ENCODE assay signal across 2 cellular contexts in the genomic region with DNA sequence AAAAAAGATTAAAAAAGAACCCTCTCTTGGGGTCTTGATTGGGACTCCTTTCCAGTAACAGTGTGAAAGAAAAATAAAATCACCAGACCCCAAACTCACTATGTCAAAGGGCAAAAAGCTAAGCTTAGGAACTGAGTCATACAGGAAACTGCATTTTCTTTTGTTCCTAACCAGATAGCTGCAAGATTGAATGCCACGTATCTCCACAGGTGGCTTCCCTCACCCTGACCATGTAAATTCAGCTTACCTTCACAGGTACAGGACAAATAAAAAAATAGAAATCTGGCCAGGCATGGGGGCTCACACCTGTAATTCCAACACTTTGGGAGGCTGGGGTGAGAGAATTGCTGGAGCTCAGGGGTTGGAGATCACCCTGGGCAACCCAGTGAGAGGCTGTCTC.
TF ChIP-seq lines count a peak whose summit lies in the region.

No MANE protein-coding gene starts in this region.

TF ChIP-seq in SK-N-SH, 30 proteins besides CTCF, POLR2A, EP300 and RAD21:
- no peak for TF ChIP-seq YY1 (IDR thresholded peaks at IDR 0.05; ENCODE audit: low read depth)
- TF ChIP-seq, protein P1, sequence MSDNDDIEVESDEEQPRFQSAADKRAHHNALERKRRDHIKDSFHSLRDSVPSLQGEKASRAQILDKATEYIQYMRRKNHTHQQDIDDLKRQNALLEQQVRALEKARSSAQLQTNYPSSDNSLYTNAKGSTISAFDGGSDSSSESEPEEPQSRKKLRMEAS (IDR thresholded peaks at IDR 0.05; ENCODE audit: low read depth) = no peak
- no peak for TF ChIP-seq TEAD4 (IDR thresholded peaks at IDR 0.05; ENCODE audit: borderline replicate concordance, insufficient read depth)
- TF ChIP-seq TCF12 (IDR thresholded peaks at IDR 0.05) = no peak
- TF ChIP-seq FOSL2 (IDR thresholded peaks at IDR 0.05; ENCODE audit: borderline replicate concordance, low read depth) = no peak
- no peak for TF ChIP-seq FOXM1 (IDR thresholded peaks at IDR 0.05; ENCODE audit: low read depth)
- no peak for TF ChIP-seq ELF1 (IDR thresholded peaks at IDR 0.05)
- TF ChIP-seq, protein P2, sequence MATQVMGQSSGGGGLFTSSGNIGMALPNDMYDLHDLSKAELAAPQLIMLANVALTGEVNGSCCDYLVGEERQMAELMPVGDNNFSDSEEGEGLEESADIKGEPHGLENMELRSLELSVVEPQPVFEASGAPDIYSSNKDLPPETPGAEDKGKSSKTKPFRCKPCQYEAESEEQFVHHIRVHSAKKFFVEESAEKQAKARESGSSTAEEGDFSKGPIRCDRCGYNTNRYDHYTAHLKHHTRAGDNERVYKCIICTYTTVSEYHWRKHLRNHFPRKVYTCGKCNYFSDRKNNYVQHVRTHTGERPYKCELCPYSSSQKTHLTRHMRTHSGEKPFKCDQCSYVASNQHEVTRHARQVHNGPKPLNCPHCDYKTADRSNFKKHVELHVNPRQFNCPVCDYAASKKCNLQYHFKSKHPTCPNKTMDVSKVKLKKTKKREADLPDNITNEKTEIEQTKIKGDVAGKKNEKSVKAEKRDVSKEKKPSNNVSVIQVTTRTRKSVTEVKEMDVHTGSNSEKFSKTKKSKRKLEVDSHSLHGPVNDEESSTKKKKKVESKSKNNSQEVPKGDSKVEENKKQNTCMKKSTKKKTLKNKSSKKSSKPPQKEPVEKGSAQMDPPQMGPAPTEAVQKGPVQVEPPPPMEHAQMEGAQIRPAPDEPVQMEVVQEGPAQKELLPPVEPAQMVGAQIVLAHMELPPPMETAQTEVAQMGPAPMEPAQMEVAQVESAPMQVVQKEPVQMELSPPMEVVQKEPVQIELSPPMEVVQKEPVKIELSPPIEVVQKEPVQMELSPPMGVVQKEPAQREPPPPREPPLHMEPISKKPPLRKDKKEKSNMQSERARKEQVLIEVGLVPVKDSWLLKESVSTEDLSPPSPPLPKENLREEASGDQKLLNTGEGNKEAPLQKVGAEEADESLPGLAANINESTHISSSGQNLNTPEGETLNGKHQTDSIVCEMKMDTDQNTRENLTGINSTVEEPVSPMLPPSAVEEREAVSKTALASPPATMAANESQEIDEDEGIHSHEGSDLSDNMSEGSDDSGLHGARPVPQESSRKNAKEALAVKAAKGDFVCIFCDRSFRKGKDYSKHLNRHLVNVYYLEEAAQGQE (IDR thresholded peaks at IDR 0.05; ENCODE audit: low read depth, low read length) = no peak
- TF ChIP-seq CHD2 (IDR thresholded peaks at IDR 0.05; ENCODE audit: low read length, partially characterized antibody) = no peak
- no peak for TF ChIP-seq FOXJ3 (CRISPR knock-in tag; IDR thresholded peaks at IDR 0.05)
- TF ChIP-seq POLR2AphosphoS5 (IDR thresholded peaks at IDR 0.05; ENCODE audit: low read depth, low read length) = no peak
- no peak for TF ChIP-seq MEF2A (IDR thresholded peaks at IDR 0.05; ENCODE audit: borderline replicate concordance, low read depth)
- TF ChIP-seq, protein P3, sequence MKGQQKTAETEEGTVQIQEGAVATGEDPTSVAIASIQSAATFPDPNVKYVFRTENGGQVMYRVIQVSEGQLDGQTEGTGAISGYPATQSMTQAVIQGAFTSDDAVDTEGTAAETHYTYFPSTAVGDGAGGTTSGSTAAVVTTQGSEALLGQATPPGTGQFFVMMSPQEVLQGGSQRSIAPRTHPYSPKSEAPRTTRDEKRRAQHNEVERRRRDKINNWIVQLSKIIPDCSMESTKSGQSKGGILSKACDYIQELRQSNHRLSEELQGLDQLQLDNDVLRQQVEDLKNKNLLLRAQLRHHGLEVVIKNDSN (IDR thresholded peaks at IDR 0.05; ENCODE audit: borderline replicate concordance, low read depth) = no peak
- TF ChIP-seq EZH2phosphoT487 (IDR thresholded peaks at IDR 0.05; ENCODE audit: borderline replicate concordance, low read depth) = no peak
- no peak for TF ChIP-seq SMC3 (IDR thresholded peaks at IDR 0.05; ENCODE audit: low read depth, low read length)
- TF ChIP-seq, protein P4, sequence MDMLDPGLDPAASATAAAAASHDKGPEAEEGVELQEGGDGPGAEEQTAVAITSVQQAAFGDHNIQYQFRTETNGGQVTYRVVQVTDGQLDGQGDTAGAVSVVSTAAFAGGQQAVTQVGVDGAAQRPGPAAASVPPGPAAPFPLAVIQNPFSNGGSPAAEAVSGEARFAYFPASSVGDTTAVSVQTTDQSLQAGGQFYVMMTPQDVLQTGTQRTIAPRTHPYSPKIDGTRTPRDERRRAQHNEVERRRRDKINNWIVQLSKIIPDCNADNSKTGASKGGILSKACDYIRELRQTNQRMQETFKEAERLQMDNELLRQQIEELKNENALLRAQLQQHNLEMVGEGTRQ (IDR thresholded peaks at IDR 0.05; ENCODE audit: borderline replicate concordance, low read depth, low read length) = no peak

TF ChIP-seq in SK-N-SH treated with all-trans-retinoic acid at 6 μM for 48 hours, 23 proteins besides CTCF, POLR2A, EP300 and RAD21:
- TF ChIP-seq, protein P5, sequence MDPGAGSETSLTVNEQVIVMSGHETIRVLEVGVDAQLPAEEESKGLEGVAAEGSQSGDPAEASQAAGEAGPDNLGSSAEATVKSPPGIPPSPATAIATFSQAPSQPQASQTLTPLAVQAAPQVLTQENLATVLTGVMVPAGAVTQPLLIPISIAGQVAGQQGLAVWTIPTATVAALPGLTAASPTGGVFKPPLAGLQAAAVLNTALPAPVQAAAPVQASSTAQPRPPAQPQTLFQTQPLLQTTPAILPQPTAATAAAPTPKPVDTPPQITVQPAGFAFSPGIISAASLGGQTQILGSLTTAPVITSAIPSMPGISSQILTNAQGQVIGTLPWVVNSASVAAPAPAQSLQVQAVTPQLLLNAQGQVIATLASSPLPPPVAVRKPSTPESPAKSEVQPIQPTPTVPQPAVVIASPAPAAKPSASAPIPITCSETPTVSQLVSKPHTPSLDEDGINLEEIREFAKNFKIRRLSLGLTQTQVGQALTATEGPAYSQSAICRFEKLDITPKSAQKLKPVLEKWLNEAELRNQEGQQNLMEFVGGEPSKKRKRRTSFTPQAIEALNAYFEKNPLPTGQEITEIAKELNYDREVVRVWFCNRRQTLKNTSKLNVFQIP (CRISPR knock-in tag; IDR thresholded peaks at IDR 0.05; ENCODE audit: borderline replicate concordance, low read depth) = no peak
- TF ChIP-seq ARNTL (CRISPR knock-in tag; IDR thresholded peaks at IDR 0.05; ENCODE audit: borderline replicate concordance, low read depth) (no peak), ZNF565 (CRISPR knock-in tag; conservative IDR thresholded peaks at IDR 0.05; ENCODE audit: low read depth) (no peak), BACH2 (CRISPR knock-in tag; IDR thresholded peaks at IDR 0.05; ENCODE audit: borderline replicate concordance) (no peak), ISL1 (CRISPR knock-in tag; IDR thresholded peaks at IDR 0.05) (no peak), TOX (CRISPR knock-in tag; IDR thresholded peaks at IDR 0.05; ENCODE audit: borderline replicate concordance) (no peak), TCF4 (CRISPR knock-in tag; IDR thresholded peaks at IDR 0.05; ENCODE audit: borderline replicate concordance) (no peak), RARB (CRISPR knock-in tag; IDR thresholded peaks at IDR 0.05) (no peak), SNAI2 (CRISPR knock-in tag; IDR thresholded peaks at IDR 0.05) (no peak), ZC3H10 (CRISPR knock-in tag; IDR thresholded peaks at IDR 0.05) (no peak), ZNF8 (CRISPR knock-in tag; IDR thresholded peaks at IDR 0.05) (no peak)
- TF ChIP-seq, protein P6, sequence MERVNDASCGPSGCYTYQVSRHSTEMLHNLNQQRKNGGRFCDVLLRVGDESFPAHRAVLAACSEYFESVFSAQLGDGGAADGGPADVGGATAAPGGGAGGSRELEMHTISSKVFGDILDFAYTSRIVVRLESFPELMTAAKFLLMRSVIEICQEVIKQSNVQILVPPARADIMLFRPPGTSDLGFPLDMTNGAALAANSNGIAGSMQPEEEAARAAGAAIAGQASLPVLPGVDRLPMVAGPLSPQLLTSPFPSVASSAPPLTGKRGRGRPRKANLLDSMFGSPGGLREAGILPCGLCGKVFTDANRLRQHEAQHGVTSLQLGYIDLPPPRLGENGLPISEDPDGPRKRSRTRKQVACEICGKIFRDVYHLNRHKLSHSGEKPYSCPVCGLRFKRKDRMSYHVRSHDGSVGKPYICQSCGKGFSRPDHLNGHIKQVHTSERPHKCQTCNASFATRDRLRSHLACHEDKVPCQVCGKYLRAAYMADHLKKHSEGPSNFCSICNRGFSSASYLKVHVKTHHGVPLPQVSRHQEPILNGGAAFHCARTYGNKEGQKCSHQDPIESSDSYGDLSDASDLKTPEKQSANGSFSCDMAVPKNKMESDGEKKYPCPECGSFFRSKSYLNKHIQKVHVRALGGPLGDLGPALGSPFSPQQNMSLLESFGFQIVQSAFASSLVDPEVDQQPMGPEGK (CRISPR knock-in tag; IDR thresholded peaks at IDR 0.05; ENCODE audit: borderline replicate concordance) = no peak
- TF ChIP-seq, protein P7, sequence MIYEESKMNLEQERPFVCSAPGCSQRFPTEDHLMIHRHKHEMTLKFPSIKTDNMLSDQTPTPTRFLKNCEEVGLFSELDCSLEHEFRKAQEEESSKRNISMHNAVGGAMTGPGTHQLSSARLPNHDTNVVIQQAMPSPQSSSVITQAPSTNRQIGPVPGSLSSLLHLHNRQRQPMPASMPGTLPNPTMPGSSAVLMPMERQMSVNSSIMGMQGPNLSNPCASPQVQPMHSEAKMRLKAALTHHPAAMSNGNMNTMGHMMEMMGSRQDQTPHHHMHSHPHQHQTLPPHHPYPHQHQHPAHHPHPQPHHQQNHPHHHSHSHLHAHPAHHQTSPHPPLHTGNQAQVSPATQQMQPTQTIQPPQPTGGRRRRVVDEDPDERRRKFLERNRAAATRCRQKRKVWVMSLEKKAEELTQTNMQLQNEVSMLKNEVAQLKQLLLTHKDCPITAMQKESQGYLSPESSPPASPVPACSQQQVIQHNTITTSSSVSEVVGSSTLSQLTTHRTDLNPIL (CRISPR knock-in tag; IDR thresholded peaks at IDR 0.05; ENCODE audit: low read depth) = no peak
